ENCODE assay signal across 8 cellular contexts in the genomic region with DNA sequence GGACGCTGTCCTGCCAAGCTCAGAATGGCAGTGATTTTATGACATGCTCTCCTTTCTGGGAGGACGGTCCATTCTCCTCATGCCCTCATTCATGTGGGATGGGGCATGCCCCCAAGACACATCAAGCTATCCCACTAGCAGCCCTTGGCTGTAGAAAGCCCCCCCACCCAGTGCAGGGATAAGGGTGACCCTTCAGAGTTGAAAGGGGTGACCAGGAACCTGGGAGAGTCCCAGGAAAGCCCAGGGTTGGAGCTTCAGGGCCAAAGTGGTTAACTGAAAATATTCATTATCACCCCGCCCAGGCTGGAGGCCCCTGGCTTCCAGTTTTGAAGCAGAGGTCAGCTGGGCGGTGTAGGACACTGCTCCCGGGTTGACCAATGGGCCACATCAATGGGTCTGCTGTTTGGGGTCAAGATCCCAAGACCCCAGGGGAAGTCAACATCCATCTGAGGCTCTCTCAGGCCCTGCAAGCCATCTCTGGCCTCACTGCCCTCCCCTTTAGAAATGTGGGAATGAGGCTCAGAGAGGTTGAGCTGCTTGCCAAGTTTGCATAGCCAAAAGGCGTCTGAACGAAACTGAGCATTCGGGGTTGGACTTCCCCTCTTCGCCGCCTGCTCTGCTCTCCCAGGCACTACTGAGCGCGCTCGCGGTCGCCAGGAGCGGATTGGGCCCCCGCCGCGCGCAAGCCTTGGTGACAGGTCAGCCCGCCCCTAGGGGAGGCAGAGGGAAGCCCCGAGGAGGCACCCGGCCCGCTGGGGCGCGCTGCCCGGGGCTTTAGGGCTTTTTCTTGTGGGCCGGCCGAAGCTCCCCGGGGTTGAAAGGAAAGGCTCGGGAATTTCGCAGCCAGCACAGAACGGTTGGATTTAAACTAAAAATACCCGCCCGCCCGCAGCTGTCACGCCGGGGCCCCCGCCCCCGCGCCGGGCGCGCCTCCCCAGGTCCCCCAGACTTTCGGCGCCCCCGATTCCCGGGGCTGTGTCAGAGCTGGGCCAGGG. TPM values are rescaled to one million over a fixed set of nuclear protein-coding genes. Genes with fewer than 3 reads are reported as not detected.
DNase-seq lines count a peak whose midpoint lies in the region; ATAC-seq, FAIRE-seq and TF ChIP-seq lines count a peak whose summit lies in the region.

No MANE protein-coding gene starts in this region.

- H3K4me1 Mint-ChIP-seq in osteocyte (ENCODE audit: unreplicated experiment) = peaks cover 76% of the 10 kb centered on the region

- H3K27ac Mint-ChIP-seq in osteocyte (ENCODE audit: unreplicated experiment) = peak overlapping the region; percentile 89

- no peak for TF ChIP-seq POLR2A in thyroid gland (IDR thresholded peaks at IDR 0.05)

- no peaks in the 10 kb centered on the region for H3K36me3 ChIP-seq in thyroid gland

- ATAC-seq in HG03439 (IDR thresholded peaks at IDR 0.05; ENCODE audit: unreplicated experiment) (peak; percentile 79), foreskin keratinocyte (peak; percentile 47)

- 8 to 55% methylated on average over 5 to 26 of the region's 48 CpGs for WGBS in thyroid gland, 2 donors

- H3K9me3 ChIP-seq in thyroid gland = no peaks in the 10 kb centered on the region

- H3K27ac ChIP-seq in C4-2B (peak overlapping the region; percentile 43), foreskin keratinocyte (no peak overlapping the region), thyroid gland (peak overlapping the region; percentile 41 to 84 (median 80))

- peak overlapping the region; percentile 83 for H3K4me3 Mint-ChIP-seq in osteocyte (ENCODE audit: unreplicated experiment)

- peaks cover 7% of the 10 kb centered on the region for H3K36me3 Mint-ChIP-seq in osteocyte (ENCODE audit: unreplicated experiment)

- no peaks in the 10 kb centered on the region for H3K9me3 Mint-ChIP-seq in osteocyte (ENCODE audit: unreplicated experiment)

- peak; percentile 93 for FAIRE-seq in GM19239 (lab: Jason Lieb, UNC)

- intact Hi-C loops in thyroid gland (cut with DNase I) = loop anchor here (5.0 kb wide), 1 partner anchor 69 kb away; no protein-coding TSS in a partner anchor

- H3K4me1 ChIP-seq in foreskin keratinocyte (peaks cover 23% of the 10 kb centered on the region), thyroid gland (peaks cover 28 to 56% of the 10 kb centered on the region in 2 donors)

- DNase-seq in GM19239 (ENCODE audit: insufficient read length, low spot score) (peak; percentile 84), OCI-M1 (lab: John Stamatoyannopoulos, UW) (peak; percentile 83), foreskin keratinocyte (no peak), osteocyte (ENCODE audit: extremely low spot score, unreplicated experiment) (no peak), thyroid gland (peak; percentile 70 to 79)
- DNase-seq in activated T-helper 1 cell treated with anti-CD3 and anti-CD28 coated beads, Interleukin-2, amount 50 U/mL, for 16 hours (ENCODE audit: low read depth in 1 of 2, low spot score in 1 of 2) = peak; percentile 58 to 77

- H3K27me3 ChIP-seq in foreskin keratinocyte = no peaks in the 10 kb centered on the region
- no peaks in the 10 kb centered on the region for H3K27me3 ChIP-seq in thyroid gland

- peak overlapping the region; percentile 32 to 53 (median 38) for H3K4me3 ChIP-seq in thyroid gland (replicated peaks in 1 of 3)

- TF ChIP-seq CTCF in C4-2B (conservative IDR thresholded peaks at IDR 0.05) (no peak; the same call in 1 of the 2 replicates), foreskin keratinocyte (conservative IDR thresholded peaks at IDR 0.05) (peak; percentile 24), osteocyte (IDR thresholded peaks at IDR 0.05) (peak; percentile 39), thyroid gland (IDR thresholded peaks at IDR 0.05) (peak in 2 of 6 experiments; percentile 31 to 42)

- H3K27me3 Mint-ChIP-seq in osteocyte (ENCODE audit: unreplicated experiment) = no peaks in the 10 kb centered on the region

RNA-seq across cellular contexts. Expression of a gene that starts 0.6 kb away (rescaled TPM):
- total RNA-seq in foreskin keratinocyte (5.7 and 7.7 TPM in 2 replicates), osteocyte (105 and 114 TPM in 2 replicates), thyroid gland (10 to 100 TPM in 3 of 4 donors, 1 to 10 TPM in 1; 9.7 to 21.9 (median 17.6) TPM)
- 1.2 and 1.3 TPM in 2 replicates for polyA plus RNA-seq in foreskin keratinocyte

RNA-seq across cellular contexts. Expression of a gene that starts 19.0 kb away (rescaled TPM):
- total RNA-seq in foreskin keratinocyte = 47.8 and 48.6 TPM in 2 replicates
- polyA plus RNA-seq in foreskin keratinocyte = 70.0 and 70.4 TPM in 2 replicates
- 53.1 and 55.1 TPM in 2 replicates for total RNA-seq in osteocyte
- 10 to 100 TPM; 33.9 to 64.1 (median 41.3) TPM for total RNA-seq in thyroid gland

Comparison
In these comparisons a context has a peak if more than half of its experiments do, and no peak if none do; other contexts are left out.
1. DNase-seq: peak in GM19239 (single experiment), OCI-M1 (single experiment), activated T-helper 1 cell treated with anti-CD3 and anti-CD28 coated beads, Interleukin-2, amount 50 U/mL, for 16 hours (2 of 2) and thyroid gland (2 of 2); none in foreskin keratinocyte (0 of 2) and osteocyte (single experiment).